ENCODE assay signal across 1 cellular context in genomic region chr21:45498646-45499000, GRCh38.
TF ChIP-seq lines count a peak whose summit lies in the region.

No MANE protein-coding gene starts in this region.

TF ChIP-seq in K562, 482 proteins besides CTCF, POLR2A, EP300 and RAD21 (continued from another document):
- TF ChIP-seq, protein P1, sequence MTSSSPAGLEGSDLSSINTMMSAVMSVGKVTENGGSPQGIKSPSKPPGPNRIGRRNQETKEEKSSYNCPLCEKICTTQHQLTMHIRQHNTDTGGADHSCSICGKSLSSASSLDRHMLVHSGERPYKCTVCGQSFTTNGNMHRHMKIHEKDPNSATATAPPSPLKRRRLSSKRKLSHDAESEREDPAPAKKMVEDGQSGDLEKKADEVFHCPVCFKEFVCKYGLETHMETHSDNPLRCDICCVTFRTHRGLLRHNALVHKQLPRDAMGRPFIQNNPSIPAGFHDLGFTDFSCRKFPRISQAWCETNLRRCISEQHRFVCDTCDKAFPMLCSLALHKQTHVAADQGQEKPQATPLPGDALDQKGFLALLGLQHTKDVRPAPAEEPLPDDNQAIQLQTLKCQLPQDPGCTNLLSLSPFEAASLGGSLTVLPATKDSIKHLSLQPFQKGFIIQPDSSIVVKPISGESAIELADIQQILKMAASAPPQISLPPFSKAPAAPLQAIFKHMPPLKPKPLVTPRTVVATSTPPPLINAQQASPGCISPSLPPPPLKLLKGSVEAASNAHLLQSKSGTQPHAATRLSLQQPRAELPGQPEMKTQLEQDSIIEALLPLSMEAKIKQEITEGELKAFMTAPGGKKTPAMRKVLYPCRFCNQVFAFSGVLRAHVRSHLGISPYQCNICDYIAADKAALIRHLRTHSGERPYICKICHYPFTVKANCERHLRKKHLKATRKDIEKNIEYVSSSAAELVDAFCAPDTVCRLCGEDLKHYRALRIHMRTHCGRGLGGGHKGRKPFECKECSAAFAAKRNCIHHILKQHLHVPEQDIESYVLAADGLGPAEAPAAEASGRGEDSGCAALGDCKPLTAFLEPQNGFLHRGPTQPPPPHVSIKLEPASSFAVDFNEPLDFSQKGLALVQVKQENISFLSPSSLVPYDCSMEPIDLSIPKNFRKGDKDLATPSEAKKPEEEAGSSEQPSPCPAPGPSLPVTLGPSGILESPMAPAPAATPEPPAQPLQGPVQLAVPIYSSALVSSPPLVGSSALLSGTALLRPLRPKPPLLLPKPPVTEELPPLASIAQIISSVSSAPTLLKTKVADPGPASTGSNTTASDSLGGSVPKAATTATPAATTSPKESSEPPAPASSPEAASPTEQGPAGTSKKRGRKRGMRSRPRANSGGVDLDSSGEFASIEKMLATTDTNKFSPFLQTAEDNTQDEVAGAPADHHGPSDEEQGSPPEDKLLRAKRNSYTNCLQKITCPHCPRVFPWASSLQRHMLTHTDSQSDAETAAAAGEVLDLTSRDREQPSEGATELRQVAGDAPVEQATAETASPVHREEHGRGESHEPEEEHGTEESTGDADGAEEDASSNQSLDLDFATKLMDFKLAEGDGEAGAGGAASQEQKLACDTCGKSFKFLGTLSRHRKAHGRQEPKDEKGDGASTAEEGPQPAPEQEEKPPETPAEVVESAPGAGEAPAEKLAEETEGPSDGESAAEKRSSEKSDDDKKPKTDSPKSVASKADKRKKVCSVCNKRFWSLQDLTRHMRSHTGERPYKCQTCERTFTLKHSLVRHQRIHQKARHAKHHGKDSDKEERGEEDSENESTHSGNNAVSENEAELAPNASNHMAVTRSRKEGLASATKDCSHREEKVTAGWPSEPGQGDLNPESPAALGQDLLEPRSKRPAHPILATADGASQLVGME (CRISPR knock-in tag; IDR thresholded peaks at IDR 0.05): no peak
TF ChIP-seq in K562: peak in this region for 1.
